8 cellular contexts compared by ENCODE assay signal in the genomic region with DNA sequence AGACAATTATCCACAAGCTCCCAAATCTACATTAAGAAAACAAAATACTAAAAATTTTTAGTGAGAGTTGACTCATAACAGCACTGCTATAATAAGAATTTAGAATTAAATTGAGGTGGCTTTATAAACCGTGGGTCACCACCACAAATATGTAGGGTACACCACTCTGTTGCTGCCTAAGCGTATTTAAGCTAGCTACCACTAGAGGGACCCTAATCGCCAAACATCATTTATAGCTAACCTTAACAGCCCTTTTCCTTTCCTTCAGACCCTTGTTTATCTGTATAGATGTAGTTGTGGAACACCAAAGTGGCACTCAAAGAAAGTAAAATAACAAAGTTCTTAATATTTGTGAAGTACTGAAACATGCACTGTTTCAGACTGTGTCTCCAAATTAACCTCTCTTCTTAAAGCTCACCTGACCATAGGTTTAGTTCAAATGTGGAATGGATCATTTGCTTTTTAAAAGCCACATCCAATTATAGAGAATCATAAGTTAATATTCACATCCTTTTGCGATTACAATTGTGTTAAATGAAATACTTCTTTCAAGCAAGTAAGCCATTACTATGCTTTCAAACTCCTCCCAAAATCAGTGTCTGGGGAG.
A peak's percentile ranks its signal among the peaks of the same experiment; 100 is the strongest.
DNase-seq lines count a peak whose midpoint lies in the region; ATAC-seq, FAIRE-seq and TF ChIP-seq lines count a peak whose summit lies in the region.

No MANE protein-coding gene starts in this region.

- H3K4me3 ChIP-seq in cardiac fibroblast (replicated peaks in 1 of 2; ENCODE audit: low read depth in 2 of 2, low read length in 2 of 2) = no peak overlapping the region

- FAIRE-seq in urothelium cell line (lab: Jason Lieb, UNC) = no peak

- DNase-seq in GM03348 (ENCODE audit: low spot score) (peak; percentile 64), HPDE6-E6E7 (ENCODE audit: extremely low spot score) (peak; percentile 47), NOMO-1 (lab: John Stamatoyannopoulos, UW; ENCODE audit: unreplicated experiment in 2 of 2) (peak; percentile 45 to 71), cardiac fibroblast (ENCODE audit: low read depth in 2 of 2) (peak; percentile 74), left lobe of liver (ENCODE audit: low spot score) (no peak), urothelium cell line (ENCODE audit: low spot score) (peak; percentile 47), ureter (ENCODE audit: low spot score) (no peak)

- ATAC-seq in GM21447 (IDR thresholded peaks at IDR 0.05; ENCODE audit: unreplicated experiment) (peak; percentile 89), left lobe of liver (peak; percentile 90)

- peak; percentile 76 for TF ChIP-seq CTCF in cardiac fibroblast (IDR thresholded peaks at IDR 0.05; ENCODE audit: low read depth, low read length)

Comparison
In these comparisons a context has a peak if more than half of its experiments do, and no peak if none do; other contexts are left out.
1. DNase-seq: peak in GM03348 (single experiment), HPDE6-E6E7 (single experiment), NOMO-1 (2 of 2), cardiac fibroblast (2 of 2) and urothelium cell line (single experiment); none in left lobe of liver (single experiment) and ureter (single experiment).